Comparison of ENCODE assay signal across 10 cellular contexts in the genomic region with DNA sequence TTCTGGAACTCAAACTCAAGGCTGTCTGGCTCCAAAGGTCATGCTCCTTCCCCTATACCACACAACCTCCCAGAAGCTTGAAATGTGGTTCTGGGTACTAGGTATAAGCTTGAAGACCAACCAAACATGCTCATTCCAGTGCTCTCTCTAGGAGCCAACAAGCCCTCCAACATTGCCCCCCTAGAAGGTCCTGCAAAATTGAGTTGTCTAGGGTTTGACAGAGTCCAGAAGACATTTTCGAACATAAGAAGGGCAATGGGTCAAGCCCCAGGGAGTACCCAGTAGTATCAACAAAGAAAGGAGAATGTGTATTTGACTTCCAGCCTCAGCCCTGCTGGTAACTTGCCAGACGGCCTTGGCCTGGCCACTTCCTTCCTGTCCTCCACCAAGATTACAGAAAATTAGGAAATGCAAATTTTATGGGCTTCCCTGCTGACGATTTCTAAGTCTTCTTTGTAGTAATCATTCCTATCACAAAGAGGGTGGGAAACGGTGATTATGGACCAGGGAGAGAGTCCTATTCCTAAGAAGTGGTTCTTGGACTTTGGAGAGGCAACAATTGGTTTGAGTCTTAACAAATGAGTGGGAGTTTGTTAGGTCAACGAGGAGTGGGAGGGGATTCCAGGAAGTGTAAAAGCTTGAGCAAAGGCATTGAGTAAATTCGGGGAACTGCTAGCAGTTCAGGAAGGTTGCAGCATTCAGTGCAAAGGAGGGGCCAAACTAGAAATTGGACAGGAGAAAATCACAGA. TPM values are rescaled to one million over a fixed set of nuclear protein-coding genes. Genes with fewer than 3 reads are reported as not detected.
DNase-seq lines count a peak whose midpoint lies in the region; ATAC-seq and TF ChIP-seq lines count a peak whose summit lies in the region.
"Had no signal": no experiment of that assay in that cellular context is flagged by ENCODE, and none has a peak within 500 bp of the region (broad histone marks: within the 10 kb centered on the region; RNA-seq: fewer than 3 reads in every experiment).

No MANE protein-coding gene starts in this region.

- in situ Hi-C loops in KBM-7 (cut with MboI; ENCODE audit: low pct_unique_long_range_greater_than_20kb, low sequenced_read_pairs) = no loop called here

- H3K4me2 ChIP-seq in BLaER1 = peak overlapping the region; percentile 83

- no peaks in the 10 kb centered on the region for H4K20me1 ChIP-seq in BLaER1

- H3K36me3 ChIP-seq in BLaER1 (peaks cover 5% of the 10 kb centered on the region), right lobe of liver (no peaks in the 10 kb centered on the region)

- TF ChIP-seq POLR2A in right lobe of liver (IDR thresholded peaks at IDR 0.05) = no peak

- no peak for TF ChIP-seq CTCF in right lobe of liver (IDR thresholded peaks at IDR 0.05)

- H3K27me3 ChIP-seq in BLaER1 = no peaks in the 10 kb centered on the region
- H3K27me3 ChIP-seq in right lobe of liver = no peaks in the 10 kb centered on the region

- peak overlapping the region; percentile 43; the same call in 1 of the 2 replicates for H3K9ac ChIP-seq in BLaER1

- H3K27ac Mint-ChIP-seq in activated naive CD4-positive, alpha-beta T cell treated with anti-CD3 and anti-CD28 coated beads, Interleukin-2, amount 50 U/mL, for 72 hours = peak overlapping the region; percentile 86 to 95

- peak overlapping the region; percentile 74 for H3K27ac ChIP-seq in BLaER1
- peak overlapping the region in 2 of 3 donors; percentile 25 to 55 for H3K27ac ChIP-seq in right lobe of liver

- WGBS in right lobe of liver (ENCODE audit: insufficient coverage, low coverage, low lambda C conversion rate, missing lambda C conversion rate) = 17% methylated on average over 6 of the region's 6 CpGs

- DNase-seq in KBM-7 = peak; percentile 83
- DNase-seq in activated naive CD4-positive, alpha-beta T cell treated with anti-CD3 and anti-CD28 coated beads, Interleukin-2, amount 50 U/mL, for 72 hours (ENCODE audit: low spot score in 2 of 2) = no peak
- peak in 2 of 3 donors; percentile 63 to 71 for DNase-seq in right lobe of liver
- DNase-seq in SHP77 treated with DMSO at 0.1 percent for 48 hours (lab: John Stamatoyannopoulos, UW) = no peak
- no peak for DNase-seq in NCI-H2171 (lab: John Stamatoyannopoulos, UW)
- no peak for DNase-seq in SW 1271 (lab: John Stamatoyannopoulos, UW)
- no peak for DNase-seq in NCI-H2081 treated with DMSO at 0.1 percent for 48 hours (lab: John Stamatoyannopoulos, UW)
- DNase-seq: occipital lobe had no signal

- H3K9me3 ChIP-seq in BLaER1 (peaks cover 40% of the 10 kb centered on the region), right lobe of liver (no peaks in the 10 kb centered on the region)

- intact Hi-C loops in right lobe of liver (cut with DNase I) = no loop called here

- ATAC-seq in activated naive CD4-positive, alpha-beta T cell treated with anti-CD3 and anti-CD28 coated beads, Interleukin-2, amount 50 U/mL, for 72 hours = peak; percentile 61 to 71
- ATAC-seq in right lobe of liver = peak; percentile 27 to 88 (median 58)

- H3K9me3 Mint-ChIP-seq in activated naive CD4-positive, alpha-beta T cell treated with anti-CD3 and anti-CD28 coated beads, Interleukin-2, amount 50 U/mL, for 72 hours = peaks cover 8 to 25% of the 10 kb centered on the region in 2 donors

- peaks cover 18 to 65% of the 10 kb centered on the region in 2 donors for H3K36me3 Mint-ChIP-seq in activated naive CD4-positive, alpha-beta T cell treated with anti-CD3 and anti-CD28 coated beads, Interleukin-2, amount 50 U/mL, for 72 hours

- H3K4me3 ChIP-seq in BLaER1 (peak overlapping the region; percentile 33; the same call in 1 of the 2 replicates), right lobe of liver (no peak overlapping the region)

- H3K4me1 ChIP-seq in BLaER1 (peaks cover 58% of the 10 kb centered on the region), right lobe of liver (no peaks in the 10 kb centered on the region)

RNA-seq across cellular contexts. Expression of gene SLAMF1, which starts 18.7 kb away (rescaled TPM):
- total RNA-seq in activated naive CD4-positive, alpha-beta T cell treated with anti-CD3 and anti-CD28 coated beads, Interleukin-2, amount 50 U/mL, for 72 hours = 10 to 100 TPM; 84.3 to 96.3 TPM
- under 1 TPM; 0.20 to 0.42 (median 0.28) TPM for total RNA-seq in right lobe of liver
- total RNA-seq: epithelial cell of proximal tubule, occipital lobe had no signal

RNA-seq across cellular contexts. Expression of gene CD48, which starts 46.1 kb away (rescaled TPM):
- 100 to 1,000 TPM; 231 to 236 TPM for total RNA-seq in activated naive CD4-positive, alpha-beta T cell treated with anti-CD3 and anti-CD28 coated beads, Interleukin-2, amount 50 U/mL, for 72 hours
- 1 to 10 TPM in 5 of 6 experiments, under 1 TPM in 1; 0.68 to 5.0 (median 3.4) TPM for total RNA-seq in right lobe of liver
- total RNA-seq: epithelial cell of proximal tubule had no signal

Comparison
In these comparisons a context has a peak if more than half of its experiments do, and no peak if none do; other contexts are left out.
1. DNase-seq: peak in KBM-7 (single experiment) and right lobe of liver (2 of 3); none in activated naive CD4-positive, alpha-beta T cell treated with anti-CD3 and anti-CD28 coated beads, Interleukin-2, amount 50 U/mL, for 72 hours (0 of 2), SHP77 treated with DMSO at 0.1 percent for 48 hours (single experiment), NCI-H2171 (single experiment), SW 1271 (0 of 2) and NCI-H2081 treated with DMSO at 0.1 percent for 48 hours (single experiment).
2. RNA of gene SLAMF1, which starts 18.7 kb away (total RNA-seq): 84.3 to 96.3 TPM in activated naive CD4-positive, alpha-beta T cell treated with anti-CD3 and anti-CD28 coated beads, Interleukin-2, amount 50 U/mL, for 72 hours; 0.20 to 0.42 TPM in right lobe of liver; every median in the first group is over 10 times any median in the second.
3. RNA of gene CD48, which starts 46.1 kb away (total RNA-seq): 231 to 236 TPM in activated naive CD4-positive, alpha-beta T cell treated with anti-CD3 and anti-CD28 coated beads, Interleukin-2, amount 50 U/mL, for 72 hours; 0.68 to 5.0 TPM in right lobe of liver; every median in the first group is over 10 times any median in the second.